ENCODE assay signal across 16 cellular contexts in the genomic region with DNA sequence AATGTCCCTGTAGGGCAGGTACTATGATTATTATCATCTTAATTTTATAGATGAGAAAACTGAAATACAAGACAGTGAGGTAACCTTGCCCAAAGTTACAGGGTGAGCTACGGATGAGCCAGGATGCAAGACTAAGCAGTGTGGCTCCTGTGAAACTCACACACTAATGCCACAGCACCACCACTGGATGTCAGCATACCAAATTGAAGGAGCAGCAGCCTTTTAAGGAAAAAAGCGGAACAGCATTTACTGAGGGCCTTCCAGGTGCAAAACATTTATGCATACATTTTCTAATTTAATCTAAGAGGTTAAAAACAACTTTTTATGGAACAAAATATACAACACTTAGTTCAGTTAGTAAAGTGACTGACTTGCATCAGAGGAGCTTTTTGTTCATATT. TPM values are rescaled to one million over a fixed set of nuclear protein-coding genes. Genes with fewer than 3 reads are reported as not detected.
A peak's percentile ranks its signal among the peaks of the same experiment; 100 is the strongest.
DNase-seq lines count a peak whose midpoint lies in the region; ATAC-seq and TF ChIP-seq lines count a peak whose summit lies in the region.
"Had no signal": no experiment of that assay in that cellular context is flagged by ENCODE, and none has a peak within 500 bp of the region (broad histone marks: within the 10 kb centered on the region; RNA-seq: fewer than 3 reads in every experiment).

No MANE protein-coding gene starts in this region.

- no peaks in the 10 kb centered on the region for H3K36me3 ChIP-seq in fibroblast of lung (ENCODE audit: control insufficient read depth, insufficient read depth, low read length)

- H3K9me3 ChIP-seq in H9 (ENCODE audit: control insufficient read depth, low read depth, low read length), result no peaks in the 10 kb centered on the region
- no peaks in the 10 kb centered on the region for H3K9me3 ChIP-seq in fibroblast of lung (ENCODE audit: control insufficient read depth, insufficient read depth, low read depth, low read length)
- H3K9me3 ChIP-seq: gastrocnemius medialis, left lung had no signal

- H3K4ac ChIP-seq in H9 (ENCODE audit: low read depth, low read length), result no peak overlapping the region

- ATAC-seq in HG02623 (IDR thresholded peaks at IDR 0.05; ENCODE audit: unreplicated experiment), result no peak
- ATAC-seq: gastrocnemius medialis, left lung had no signal

- H3K14ac ChIP-seq in H9 (ENCODE audit: insufficient read depth, low read length), result no peak overlapping the region

- no peaks in the 10 kb centered on the region for H3K79me2 ChIP-seq in H9 (ENCODE audit: insufficient read depth, low read length)
- H3K79me2 ChIP-seq in fibroblast of lung (ENCODE audit: control insufficient read depth, insufficient read depth, low read length), result no peaks in the 10 kb centered on the region

- H3K4me3 ChIP-seq in fibroblast of lung (replicated peaks in 1 of 4; ENCODE audit: control extremely low read depth in 1 of 4, insufficient read depth in 1 of 4, low read depth in 3 of 4, low read length in 4 of 4) (no peak overlapping the region), lower leg skin (ENCODE audit: low read depth, poor library complexity, severe bottlenecking) (no peak overlapping the region)
- H3K4me3 ChIP-seq: gastrocnemius medialis, left lung had no signal

- H3K27me3 Mint-ChIP-seq in H9 (ENCODE audit: low read depth), result no peaks in the 10 kb centered on the region; the same call in 1 of the 2 replicates
- H3K27me3 Mint-ChIP-seq: brain; stimulated activated naive CD8-positive, alpha-beta T cell treated with anti-CD3 and anti-CD28 coated beads, Interleukin-15, Interleukin-2, amounts not matched to agents 100 ng/mL and 50 ng/mL, for 24 hours had no signal

- H3K4me1 Mint-ChIP-seq in H9, result peaks cover 13 to 16% of the 10 kb centered on the region in 2 experiments

- no peak overlapping the region for H3T11ph ChIP-seq in H9 (ENCODE audit: low read length)

- no peak overlapping the region for H4K5ac ChIP-seq in H9 (ENCODE audit: insufficient read length, low read depth, low read length)

- intact Hi-C loops in lower leg skin (cut with DNase I; ENCODE audit: low total_unique reads), result no loop called here

- WGBS in H9 (ENCODE audit: extremely low coverage, insufficient read length, low lambda C conversion rate), result no CpG with 5 or more reads among the region's 2 CpGs
- 89 to 99% methylated on average over 2 of the region's 2 CpGs for WGBS in lower leg skin, 2 donors

- no peaks in the 10 kb centered on the region for H3K79me1 ChIP-seq in H9 (ENCODE audit: insufficient read depth, low read depth, low read length, poor library complexity, severe bottlenecking)

- no peak for TF ChIP-seq POLR2A in lower leg skin (IDR thresholded peaks at IDR 0.05)

- H2AK5ac ChIP-seq in H9 (ENCODE audit: insufficient read length, low read length), result no peak overlapping the region

- H3K23ac ChIP-seq in H9 (ENCODE audit: insufficient read length, low read depth, low read length), result no peak overlapping the region

- H4K91ac ChIP-seq in H9 (ENCODE audit: insufficient read length, low read depth, low read length), result no peak overlapping the region

- H2BK20ac ChIP-seq in H9 (ENCODE audit: low read depth, low read length, poor library complexity, severe bottlenecking), result no peak overlapping the region

- no peaks in the 10 kb centered on the region for H3K23me2 ChIP-seq in H9 (ENCODE audit: insufficient read length, low read depth, low read length, poor library complexity, severe bottlenecking)

- no peak overlapping the region for H2BK5ac ChIP-seq in H9 (ENCODE audit: insufficient read length, low read length)

- H3K36me3 Mint-ChIP-seq in H9 (ENCODE audit: insufficient read depth in 1 of 3, low read depth in 3 of 3), result no peaks in the 10 kb centered on the region; a peak in 1 of 7 replicates
- H3K36me3 Mint-ChIP-seq: brain had no signal

- no peaks in the 10 kb centered on the region for H3K9me3 Mint-ChIP-seq in H9
- H3K9me3 Mint-ChIP-seq: brain; stimulated activated naive CD8-positive, alpha-beta T cell treated with anti-CD3 and anti-CD28 coated beads, Interleukin-15, Interleukin-2, amounts not matched to agents 100 ng/mL and 50 ng/mL, for 24 hours had no signal

- no peaks in the 10 kb centered on the region for H3K27me3 ChIP-seq in H9 (ENCODE audit: insufficient read depth, low read length)
- H3K27me3 ChIP-seq in fibroblast of lung (ENCODE audit: control insufficient read depth, insufficient read depth, low read length), result no peaks in the 10 kb centered on the region
- H3K27me3 ChIP-seq: gastrocnemius medialis, left lung had no signal

- H3K56ac ChIP-seq in H9 (ENCODE audit: insufficient read length, low read depth, low read length), result no peak overlapping the region

- no peak overlapping the region for H3K27ac Mint-ChIP-seq in H9
- H3K27ac Mint-ChIP-seq: stimulated activated naive CD8-positive, alpha-beta T cell treated with anti-CD3 and anti-CD28 coated beads, Interleukin-15, Interleukin-2, amounts not matched to agents 100 ng/mL and 50 ng/mL, for 24 hours had no signal

- H2AFZ ChIP-seq in H9 (ENCODE audit: low read length) (no peak overlapping the region), fibroblast of lung (ENCODE audit: low read length) (no peak overlapping the region)

- H4K20me1 ChIP-seq in H9 (ENCODE audit: control insufficient read depth, insufficient read depth, insufficient read length), result no peaks in the 10 kb centered on the region
- H4K20me1 ChIP-seq in fibroblast of lung (ENCODE audit: control insufficient read depth, extremely low read depth, insufficient read depth, low read length), result no peaks in the 10 kb centered on the region

- no peak overlapping the region for H2BK120ac ChIP-seq in H9 (ENCODE audit: low read depth, low read length, poor library complexity, severe bottlenecking)

- no peak overlapping the region for H3K9ac ChIP-seq in H9 (ENCODE audit: extremely low read depth, insufficient read length, low read length)
- no peak overlapping the region for H3K9ac ChIP-seq in fibroblast of lung (ENCODE audit: insufficient read depth, low read length)

- no peak overlapping the region for H3K4me3 Mint-ChIP-seq in H9
- H3K4me3 Mint-ChIP-seq: brain; stimulated activated naive CD8-positive, alpha-beta T cell treated with anti-CD3 and anti-CD28 coated beads, Interleukin-15, Interleukin-2, amounts not matched to agents 100 ng/mL and 50 ng/mL, for 24 hours had no signal

- no peak overlapping the region for H3K18ac ChIP-seq in H9 (ENCODE audit: insufficient read length, low read depth, low read length)

- H3K4me2 ChIP-seq in H9 (ENCODE audit: insufficient read depth, insufficient read length, low read length), result no peak overlapping the region
- H3K4me2 ChIP-seq in fibroblast of lung (ENCODE audit: extremely low read depth, insufficient read depth, low read length), result no peak overlapping the region

- H4K8ac ChIP-seq in H9 (replicated peaks; ENCODE audit: insufficient read length, low read depth, low read length), result no peak overlapping the region

- no peak overlapping the region for H2BK12ac ChIP-seq in H9 (ENCODE audit: insufficient read length, low read depth, low read length)

- H3K4me1 ChIP-seq in H9 (ENCODE audit: insufficient read depth, low read length), result no peaks in the 10 kb centered on the region
- H3K4me1 ChIP-seq in fibroblast of lung (ENCODE audit: control insufficient read depth, extremely low read depth, insufficient read depth, low read length), result peaks cover 18% of the 10 kb centered on the region
- H3K4me1 ChIP-seq: gastrocnemius medialis, left lung had no signal

- DNase-seq in H9, result no peak
- peak; percentile 34 for DNase-seq in RPMI8226
- peak; percentile 55 to 57 for DNase-seq in fibroblast of lung (ENCODE audit: low read depth in 2 of 2)
- peak; percentile 32 for DNase-seq in pons (ENCODE audit: low spot score)
- no peak for DNase-seq in stimulated activated CD4-positive, alpha-beta T cell treated with anti-CD3 and anti-CD28 coated beads, Interleukin-4, amount 100 ng/mL, for 4 hours
- no peak for DNase-seq in lower leg skin (ENCODE audit: low spot score in 2 of 2)
- DNase-seq: activated CD4-positive, alpha-beta T cell treated with anti-CD3 and anti-CD28 coated beads for 48 hours; gastrocnemius medialis; left lung; NCI-H446; posterior cingulate gyrus; stimulated activated CD4-positive, alpha-beta T cell treated with anti-CD3 and anti-CD28 coated beads, Interleukin-2, amount 100 ng/mL, for 24 hours had no signal

- H3K27ac ChIP-seq in H9 (ENCODE audit: insufficient read length, low read depth, low read length), result no peak overlapping the region
- H3K27ac ChIP-seq in fibroblast of lung (ENCODE audit: insufficient read depth, low read length), result peak overlapping the region; percentile 75
- H3K27ac ChIP-seq: gastrocnemius medialis, left lung had no signal

- TF ChIP-seq CTCF in H9 (conservative IDR thresholded peaks at IDR 0.05) (peak; percentile 55; the same call in 2 of the 3 replicates), fibroblast of lung (conservative IDR thresholded peaks at IDR 0.05 in 1 of 2, IDR thresholded peaks at IDR 0.05 in 1 of 2; ENCODE audit: low read depth in 1 of 2, low read length in 2 of 2) (peak; percentile 20 to 45), lower leg skin (IDR thresholded peaks at IDR 0.05) (no peak)

- no peak overlapping the region for H2BK15ac ChIP-seq in H9 (ENCODE audit: low read depth, low read length)

RNA-seq across cellular contexts. Expression of a gene that starts 41.7 kb away (rescaled TPM):
- total RNA-seq in H9 (2021), result 0.70 and 0.83 TPM in 2 replicates
- 1.0 and 3.1 TPM in 2 replicates for total RNA-seq in fibroblast of lung
- polyA plus RNA-seq in fibroblast of lung, result 1.8 and 2.7 TPM in 2 replicates
- 1.7 and 2.2 TPM in 2 replicates for polyA plus RNA-seq in fibroblast of lung (2012)
- 1.7 and 4.1 TPM in 2 replicates for polyA minus RNA-seq in fibroblast of lung (ENCODE audit: low replicate concordance)
- total RNA-seq in lower leg skin, result 1 to 10 TPM in 3 of 4 donors, under 1 TPM in 1; 0.21 to 1.8 (median 1.4) TPM
- total RNA-seq: MCF 10A had no signal

Comparison
In these comparisons a context has a peak if more than half of its experiments do, and no peak if none do; other contexts are left out.
1. DNase-seq: peak in RPMI8226 (single experiment), fibroblast of lung (2 of 2) and pons (single experiment); none in H9 (single experiment), stimulated activated CD4-positive, alpha-beta T cell treated with anti-CD3 and anti-CD28 coated beads, Interleukin-4, amount 100 ng/mL, for 4 hours (0 of 2) and lower leg skin (0 of 2).
2. CTCF ChIP-seq: peak in H9 (single experiment) and fibroblast of lung (2 of 2); none in lower leg skin (0 of 3).